ENCODE assay signal across 8 cellular contexts in the genomic region with DNA sequence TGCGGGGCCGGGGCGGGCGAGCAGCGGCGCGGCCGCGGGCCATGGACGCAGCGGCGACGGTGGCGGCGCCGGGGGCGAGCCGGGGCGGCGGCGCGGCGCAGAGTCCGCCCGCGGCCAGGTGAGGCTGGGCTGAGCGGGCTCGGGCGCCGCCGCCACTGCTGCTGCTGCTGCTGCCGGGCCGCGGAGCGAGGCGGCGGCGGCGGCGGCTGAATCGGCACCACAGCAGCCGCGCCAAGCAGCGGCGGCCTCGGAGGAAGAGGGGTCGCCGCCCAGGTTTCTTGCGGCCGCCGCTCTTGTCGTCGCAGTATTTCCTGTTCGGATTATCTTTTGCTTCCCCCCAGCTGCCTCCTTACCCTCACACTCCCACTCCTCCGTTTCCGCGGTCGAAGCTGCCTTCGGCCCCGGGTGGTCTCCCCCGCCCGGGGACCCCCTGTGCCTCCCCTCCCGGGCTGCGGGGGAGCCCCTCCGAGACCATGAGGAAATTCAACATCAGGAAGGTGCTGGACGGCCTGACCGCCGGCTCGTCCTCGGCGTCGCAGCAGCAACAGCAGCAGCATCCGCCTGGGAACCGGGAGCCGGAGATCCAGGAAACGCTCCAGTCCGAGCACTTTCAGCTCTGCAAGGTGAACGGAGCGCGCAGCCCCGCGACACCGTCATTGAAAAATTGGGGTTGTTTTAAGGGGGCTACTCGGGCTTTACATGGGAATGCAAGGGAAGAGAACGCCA. TPM values are rescaled to one million over a fixed set of nuclear protein-coding genes. Genes with fewer than 3 reads are reported as not detected.
DNase-seq lines count a peak whose midpoint lies in the region; ATAC-seq and TF ChIP-seq lines count a peak whose summit lies in the region.

A gene (plus strand): TSS at position 358 of the 726 bp plus-strand sequence. CDS start 116 bp downstream, at position 474.

- intact Hi-C loops in lower lobe of right lung (cut with DNase I) = no loop called here

- no peak for TF ChIP-seq CTCF in lower lobe of right lung (IDR thresholded peaks at IDR 0.05)

- H3K4me1 ChIP-seq in lower lobe of right lung = peaks cover 26% of the 10 kb centered on the region

- no peaks in the 10 kb centered on the region for H3K27me3 ChIP-seq in lower lobe of right lung (ENCODE audit: low read depth)

- H3K9me3 ChIP-seq in lower lobe of right lung = no peaks in the 10 kb centered on the region

- no peaks in the 10 kb centered on the region for H3K36me3 ChIP-seq in lower lobe of right lung

- ATAC-seq in HG02588 (IDR thresholded peaks at IDR 0.05; ENCODE audit: unreplicated experiment) (peak; percentile 29), lower lobe of right lung (peak; percentile 18 to 28)

- peak within 1 kb of the TSS; percentile 94 for H3K27ac ChIP-seq in lower lobe of right lung

- DNase-seq in NCI-H2029 (lab: John Stamatoyannopoulos, UW) (peak; percentile 6), NCI-H2029 treated with DMSO at 0.1 percent for 48 hours (lab: John Stamatoyannopoulos, UW) (no peak), NCI-H1092 treated with DMSO at 0.1 percent for 48 hours (lab: John Stamatoyannopoulos, UW) (peak; percentile 59), ecto neural progenitor cell (ENCODE audit: low spot score) (peak; percentile 66), lower lobe of right lung (peak; percentile 76)
- peak; percentile 42 to 58 for DNase-seq in activated CD4-positive, alpha-beta T cell treated with anti-CD3 and anti-CD28 coated beads, Interleukin-2, amount 50 U/mL, for 48 hours
- peak in 2 of 3 experiments; percentile 2 to 6 for DNase-seq in stimulated activated CD4-positive, alpha-beta T cell treated with anti-CD3 and anti-CD28 coated beads, TNF-alpha, amount 100 ng/mL, for 4 hours (ENCODE audit: low read depth in 3 of 3)

- H3K4me3 ChIP-seq in lower lobe of right lung = peak within 1 kb of the TSS; percentile 78

RNA-seq across cellular contexts. Expression of the gene that starts here (rescaled TPM):
- 21.2 TPM for total RNA-seq in lower lobe of right lung
